Comparison of ENCODE assay signal across 1 cellular context in genomic region chr22:38203090-38203810, GRCh38.
TF ChIP-seq lines count a peak whose summit lies in the region.

No MANE protein-coding gene starts in this region.

TF ChIP-seq in HCT116, 20 proteins besides CTCF, POLR2A, EP300 and RAD21 (continued from another document):
- no peak for TF ChIP-seq ZBTB33 (IDR thresholded peaks at IDR 0.05; ENCODE audit: extremely low read depth, insufficient replicate concordance, low read length)
- no peak for TF ChIP-seq SRF (IDR thresholded peaks at IDR 0.05; ENCODE audit: low read depth)
- TF ChIP-seq CEBPB (IDR thresholded peaks at IDR 0.05; ENCODE audit: low read depth): no peak
- TF ChIP-seq POLR2AphosphoS5 (IDR thresholded peaks at IDR 0.05; ENCODE audit: low read depth, low read length): no peak
- TF ChIP-seq TCF7L2 (IDR thresholded peaks at IDR 0.05; ENCODE audit: borderline replicate concordance, extremely low read depth, insufficient read depth, insufficient read length): no peak
- no peak for TF ChIP-seq JUND (IDR thresholded peaks at IDR 0.05)
- no peak for TF ChIP-seq SIN3A (IDR thresholded peaks at IDR 0.05; ENCODE audit: low read depth)
